In genomic region chr3:134477938-134478337, GRCh38 we compare ENCODE assay signal across 17 cellular contexts. TPM values are rescaled to one million over a fixed set of nuclear protein-coding genes. Genes with fewer than 3 reads are reported as not detected.
DNase-seq lines count a peak whose midpoint lies in the region; TF ChIP-seq lines count a peak whose summit lies in the region.
"Had no signal": no experiment of that assay in that cellular context is flagged by ENCODE, and none has a peak within 500 bp of the region (broad histone marks: within the 10 kb centered on the region; RNA-seq: fewer than 3 reads in every experiment).

No MANE protein-coding gene starts in this region.

- peak overlapping the region; percentile 72 to 92 (median 79) for H3K27ac Mint-ChIP-seq in nephron
- H3K27ac Mint-ChIP-seq: activated naive CD4-positive, alpha-beta T cell treated with anti-CD3 and anti-CD28 coated beads, Interleukin-2, amount 50 U/mL, for 24 hours; stimulated activated naive CD8-positive, alpha-beta T cell treated with anti-CD3 and anti-CD28 coated beads, Interleukin-15, Interleukin-2, amounts not matched to agents 100 ng/mL and 50 ng/mL, for 24 hours; T-helper 17 cell had no signal

- H3K36me3 Mint-ChIP-seq in nephron (ENCODE audit: low read depth) = peaks cover 43% of the 10 kb centered on the region

- in situ Hi-C loops in ACHN (cut with HindIII; ENCODE audit: low pct_ligation_motif_present, low pct_unique_long_range_greater_than_20kb, low sequenced_read_pairs) = loop anchor here (25.0 kb wide), 1 partner anchor 191 kb away; no protein-coding TSS in a partner anchor

- no peaks in the 10 kb centered on the region for H3K9me3 Mint-ChIP-seq in nephron
- H3K9me3 Mint-ChIP-seq: activated naive CD4-positive, alpha-beta T cell treated with anti-CD3 and anti-CD28 coated beads, Interleukin-2, amount 50 U/mL, for 24 hours; naive thymus-derived CD8-positive, alpha-beta T cell; stimulated activated naive CD8-positive, alpha-beta T cell treated with anti-CD3 and anti-CD28 coated beads, Interleukin-15, Interleukin-2, amounts not matched to agents 100 ng/mL and 50 ng/mL, for 24 hours had no signal

- no peak for TF ChIP-seq CTCF in epithelial cell of proximal tubule (conservative IDR thresholded peaks at IDR 0.05; ENCODE audit: low read depth, low read length)
- TF ChIP-seq CTCF in nephron (IDR thresholded peaks at IDR 0.05; ENCODE audit: unreplicated experiment in 3 of 3) = no peak

- no peaks in the 10 kb centered on the region for H3K27me3 Mint-ChIP-seq in nephron (ENCODE audit: low read depth)
- H3K27me3 Mint-ChIP-seq: activated naive CD4-positive, alpha-beta T cell treated with anti-CD3 and anti-CD28 coated beads, Interleukin-2, amount 50 U/mL, for 24 hours; naive thymus-derived CD8-positive, alpha-beta T cell; stimulated activated naive CD8-positive, alpha-beta T cell treated with anti-CD3 and anti-CD28 coated beads, Interleukin-15, Interleukin-2, amounts not matched to agents 100 ng/mL and 50 ng/mL, for 24 hours; T-helper 17 cell had no signal

- H3K4me3 ChIP-seq in epithelial cell of proximal tubule (ENCODE audit: low read depth, low read length) = no peak overlapping the region
- H3K4me3 ChIP-seq: PC-9, sigmoid colon had no signal

- peaks cover 26% of the 10 kb centered on the region for H3K4me1 Mint-ChIP-seq in nephron

- DNase-seq in ACHN (peak; percentile 55), RPMI7951 (ENCODE audit: low read depth) (peak; percentile 45), epithelial cell of proximal tubule (ENCODE audit: low read depth) (peak; percentile 61), GF-D8 (lab: John Stamatoyannopoulos, UW) (no peak), NCI-H2029 treated with DMSO at 0.1 percent for 48 hours (lab: John Stamatoyannopoulos, UW) (no peak)
- DNase-seq in stimulated activated CD4-positive, alpha-beta T cell treated with anti-CD3 and anti-CD28 coated beads, Interleukin-2, amount 100 ng/mL, for 48 hours = no peak
- no peak for DNase-seq in activated CD8-positive, alpha-beta memory T cell treated with anti-CD3 and anti-CD28 coated beads for 24 hours
- DNase-seq: activated CD4-positive, alpha-beta T cell treated with anti-CD3 and anti-CD28 coated beads for 1 hour; naive thymus-derived CD8-positive, alpha-beta T cell; NCI-H1417; NCI-H524 treated with DMSO at 0.1 percent for 48 hours; PC-9; sigmoid colon; T-helper 17 cell had no signal

- no peak overlapping the region for H3K4me3 Mint-ChIP-seq in nephron
- H3K4me3 Mint-ChIP-seq: activated naive CD4-positive, alpha-beta T cell treated with anti-CD3 and anti-CD28 coated beads, Interleukin-2, amount 50 U/mL, for 24 hours; naive thymus-derived CD8-positive, alpha-beta T cell; stimulated activated naive CD8-positive, alpha-beta T cell treated with anti-CD3 and anti-CD28 coated beads, Interleukin-15, Interleukin-2, amounts not matched to agents 100 ng/mL and 50 ng/mL, for 24 hours; T-helper 17 cell had no signal

RNA-seq across cellular contexts. Expression of gene ANAPC13, which starts 7.8 kb away (rescaled TPM):
- 116 and 132 TPM in 2 replicates for total RNA-seq in RPMI7951 (2014; rRNA removed; shearing (Covaris generic))
- total RNA-seq in epithelial cell of proximal tubule = 52.5 and 80.5 TPM in 2 replicates

RNA-seq across cellular contexts. Expression of gene CEP63, which starts 7.9 kb away (rescaled TPM):
- total RNA-seq in RPMI7951 (2014; rRNA removed; shearing (Covaris generic)) = 17.8 and 40.0 TPM in 2 replicates
- 10.3 and 21.4 TPM in 2 replicates for total RNA-seq in epithelial cell of proximal tubule

Comparison
In these comparisons a context has a peak if more than half of its experiments do, and no peak if none do; other contexts are left out.
1. DNase-seq: peak in ACHN (single experiment), RPMI7951 (single experiment) and epithelial cell of proximal tubule (single experiment); none in GF-D8 (single experiment), stimulated activated CD4-positive, alpha-beta T cell treated with anti-CD3 and anti-CD28 coated beads, Interleukin-2, amount 100 ng/mL, for 48 hours (0 of 2), activated CD8-positive, alpha-beta memory T cell treated with anti-CD3 and anti-CD28 coated beads for 24 hours (single experiment) and NCI-H2029 treated with DMSO at 0.1 percent for 48 hours (single experiment).